In genomic region chr14:103558071-103558882, GRCh38 we compare ENCODE assay signal across 1 cellular context.
A peak's percentile ranks its signal among the peaks of the same experiment; 100 is the strongest.
TF ChIP-seq lines count a peak whose summit lies in the region.

No MANE protein-coding gene starts in this region.

TF ChIP-seq in K562, 482 proteins besides CTCF, POLR2A, EP300 and RAD21:
- no peak for TF ChIP-seq MCM2 (IDR thresholded peaks at IDR 0.05; ENCODE audit: low read depth)
- TF ChIP-seq CEBPB (tag; IDR thresholded peaks at IDR 0.05), result peak; percentile 20; the same call in 1 of the 2 replicates
